Comparison of ENCODE assay signal across 8 cellular contexts in genomic region chr22:24270556-24271405, GRCh38. TPM values are rescaled to one million over a fixed set of nuclear protein-coding genes. Genes with fewer than 3 reads are reported as not detected.
DNase-seq lines count a peak whose midpoint lies in the region; TF ChIP-seq lines count a peak whose summit lies in the region.

A gene with protein sequence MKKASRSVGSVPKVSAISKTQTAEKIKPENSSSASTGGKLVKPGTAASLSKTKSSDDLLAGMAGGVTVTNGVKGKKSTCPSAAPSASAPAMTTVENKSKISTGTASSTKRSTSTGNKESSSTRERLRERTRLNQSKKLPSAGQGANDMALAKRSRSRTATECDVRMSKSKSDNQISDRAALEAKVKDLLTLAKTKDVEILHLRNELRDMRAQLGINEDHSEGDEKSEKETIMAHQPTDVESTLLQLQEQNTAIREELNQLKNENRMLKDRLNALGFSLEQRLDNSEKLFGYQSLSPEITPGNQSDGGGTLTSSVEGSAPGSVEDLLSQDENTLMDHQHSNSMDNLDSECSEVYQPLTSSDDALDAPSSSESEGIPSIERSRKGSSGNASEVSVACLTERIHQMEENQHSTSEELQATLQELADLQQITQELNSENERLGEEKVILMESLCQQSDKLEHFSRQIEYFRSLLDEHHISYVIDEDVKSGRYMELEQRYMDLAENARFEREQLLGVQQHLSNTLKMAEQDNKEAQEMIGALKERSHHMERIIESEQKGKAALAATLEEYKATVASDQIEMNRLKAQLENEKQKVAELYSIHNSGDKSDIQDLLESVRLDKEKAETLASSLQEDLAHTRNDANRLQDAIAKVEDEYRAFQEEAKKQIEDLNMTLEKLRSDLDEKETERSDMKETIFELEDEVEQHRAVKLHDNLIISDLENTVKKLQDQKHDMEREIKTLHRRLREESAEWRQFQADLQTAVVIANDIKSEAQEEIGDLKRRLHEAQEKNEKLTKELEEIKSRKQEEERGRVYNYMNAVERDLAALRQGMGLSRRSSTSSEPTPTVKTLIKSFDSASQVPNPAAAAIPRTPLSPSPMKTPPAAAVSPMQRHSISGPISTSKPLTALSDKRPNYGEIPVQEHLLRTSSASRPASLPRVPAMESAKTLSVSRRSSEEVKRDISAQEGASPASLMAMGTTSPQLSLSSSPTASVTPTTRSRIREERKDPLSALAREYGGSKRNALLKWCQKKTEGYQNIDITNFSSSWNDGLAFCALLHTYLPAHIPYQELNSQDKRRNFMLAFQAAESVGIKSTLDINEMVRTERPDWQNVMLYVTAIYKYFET (plus strand): TSS chr22:24270831. CDS start chr22:24302232, 31,401 bp downstream.

- peaks cover 46% of the 10 kb centered on the region for H3K4me1 Mint-ChIP-seq in HFFc6 (ENCODE audit: low read depth)
- H3K4me1 Mint-ChIP-seq in activated naive CD4-positive, alpha-beta T cell treated with anti-CD3 and anti-CD28 coated beads, Interleukin-2, amount 10 ng/mL, durations not matched to agents 7 days and 5 days = peaks cover 39% of the 10 kb centered on the region

- TF ChIP-seq POLR2A in suprapubic skin (IDR thresholded peaks at IDR 0.05) = peak; percentile 11 to 91

- H3K4me1 ChIP-seq in suprapubic skin = peaks cover 34% of the 10 kb centered on the region

- H3K27ac Mint-ChIP-seq in HFFc6 = peak within 1 kb of the TSS; percentile 89
- peak within 1 kb of the TSS; percentile 88 for H3K27ac Mint-ChIP-seq in activated naive CD4-positive, alpha-beta T cell treated with anti-CD3 and anti-CD28 coated beads, Interleukin-2, amount 10 ng/mL, durations not matched to agents 7 days and 5 days

- H3K9me3 Mint-ChIP-seq in HFFc6 = no peaks in the 10 kb centered on the region
- no peaks in the 10 kb centered on the region for H3K9me3 Mint-ChIP-seq in activated naive CD4-positive, alpha-beta T cell treated with anti-CD3 and anti-CD28 coated beads, Interleukin-2, amount 10 ng/mL, durations not matched to agents 7 days and 5 days

- TF ChIP-seq CTCF in GM06990 (IDR thresholded peaks at IDR 0.05; ENCODE audit: insufficient read depth, low read length, poor library complexity, severe bottlenecking) (peak; percentile 12), HFFc6 (IDR thresholded peaks at IDR 0.05) (peak; percentile 41), suprapubic skin (IDR thresholded peaks at IDR 0.05) (peak in 1 of 2 donors; percentile 33)

- H3K4me3 ChIP-seq in GM06990 (replicated peaks; ENCODE audit: low read depth, low read length) (peak within 1 kb of the TSS; percentile 99), SK-N-MC (peak within 1 kb of the TSS; percentile 96), suprapubic skin (peak within 1 kb of the TSS; percentile 77)

- no peaks in the 10 kb centered on the region for H3K9me3 ChIP-seq in SK-N-MC (ENCODE audit: low read depth, low read length)
- no peaks in the 10 kb centered on the region for H3K9me3 ChIP-seq in suprapubic skin

- H3K36me3 ChIP-seq in GM06990 (ENCODE audit: control insufficient read depth, insufficient read depth, low read length) (no peaks in the 10 kb centered on the region), SK-N-MC (ENCODE audit: insufficient read depth, low read length) (no peaks in the 10 kb centered on the region), suprapubic skin (no peaks in the 10 kb centered on the region)

- peak; percentile 94 for DNase-seq in GM06990 (ENCODE audit: extremely low read depth, insufficient read length)
- peak; percentile 88 for DNase-seq in HFFc6
- DNase-seq in NAMALWA (ENCODE audit: low spot score) = peak; percentile 92
- DNase-seq in SK-N-MC (ENCODE audit: low read depth, low spot score) = no peak
- DNase-seq in activated naive CD4-positive, alpha-beta T cell treated with anti-CD3 and anti-CD28 coated beads, Interleukin-2, amount 10 ng/mL, durations not matched to agents 7 days and 5 days = peak; percentile 92
- peak; percentile 95 for DNase-seq in germinal center (ENCODE audit: low spot score)
- DNase-seq in occipital lobe (lab: John Stamatoyannopoulos, UW) = peak; percentile 91
- DNase-seq in suprapubic skin (ENCODE audit: low spot score in 2 of 2) = peak; percentile 95 to 97

- peak within 1 kb of the TSS; percentile 94 for H3K4me3 Mint-ChIP-seq in HFFc6
- H3K4me3 Mint-ChIP-seq in activated naive CD4-positive, alpha-beta T cell treated with anti-CD3 and anti-CD28 coated beads, Interleukin-2, amount 10 ng/mL, durations not matched to agents 7 days and 5 days = peak within 1 kb of the TSS; percentile 79

- H3K27me3 ChIP-seq in GM06990 (replicated peaks; ENCODE audit: control insufficient read depth, insufficient read depth, low read length) = no peaks in the 10 kb centered on the region
- no peaks in the 10 kb centered on the region for H3K27me3 ChIP-seq in suprapubic skin

- H3K9ac ChIP-seq in SK-N-MC (ENCODE audit: insufficient read length) = peak within 1 kb of the TSS; percentile 99

- WGBS in suprapubic skin = no CpG with 5 or more reads among the region's 90 CpGs

- no peak for TF ChIP-seq EP300 in suprapubic skin (IDR thresholded peaks at IDR 0.05)

- H3K36me3 Mint-ChIP-seq in HFFc6 (ENCODE audit: low read depth) = no peaks in the 10 kb centered on the region
- H3K36me3 Mint-ChIP-seq in activated naive CD4-positive, alpha-beta T cell treated with anti-CD3 and anti-CD28 coated beads, Interleukin-2, amount 10 ng/mL, durations not matched to agents 7 days and 5 days = peaks cover 7% of the 10 kb centered on the region

- no peaks in the 10 kb centered on the region for H3K27me3 Mint-ChIP-seq in HFFc6 (ENCODE audit: insufficient read depth)
- H3K27me3 Mint-ChIP-seq in activated naive CD4-positive, alpha-beta T cell treated with anti-CD3 and anti-CD28 coated beads, Interleukin-2, amount 10 ng/mL, durations not matched to agents 7 days and 5 days = peaks cover 4% of the 10 kb centered on the region

- CTCF ChIA-PET in activated naive CD4-positive, alpha-beta T cell treated with anti-CD3 and anti-CD28 coated beads, Interleukin-2, amount 10 ng/mL, durations not matched to agents 7 days and 5 days (lab: Charles Lee) = interaction anchor here (1.0 to 2.0 kb wide), 2 partner anchors 28 to 81 kb away, joined by 3 to 4 read pairs; no protein-coding TSS in a partner anchor

- H3K27ac ChIP-seq in SK-N-MC (peak within 1 kb of the TSS; percentile 88), suprapubic skin (peak within 1 kb of the TSS; percentile 94)

RNA-seq across cellular contexts. Expression of the gene that starts here (rescaled TPM):
- total RNA-seq in HFFc6 (2021; fragmentation: NEBNext Ultra II Directional; extraction: Animal tissue kit (Norgen Biotek cat#: 25700)) = 10 to 100 TPM; 47.3 to 61.5 (median 59.1) TPM
- total RNA-seq in occipital lobe = 49.0 TPM
- 10 to 100 TPM; 15.7 to 28.5 (median 21.4) TPM for total RNA-seq in suprapubic skin
